Comparison of ENCODE assay signal across 24 cellular contexts in genomic region chr13:64958106-64958505, GRCh38.
"Had no signal": no experiment of that assay in that cellular context is flagged by ENCODE, and none has a peak within 500 bp of the region (broad histone marks: within the 10 kb centered on the region; RNA-seq: fewer than 3 reads in every experiment).

No MANE protein-coding gene starts in this region.

- ATAC-seq: HepG2, SK-N-SH treated with all-trans-retinoic acid at 6 μM for 48 hours had no signal

- H3K27ac ChIP-seq: RWPE1, SJCRH30 had no signal

- H3K36me3 ChIP-seq: SJCRH30 had no signal

- H3K4me1 ChIP-seq: SJCRH30 had no signal

- H3K27me3 ChIP-seq: SJCRH30 had no signal

- H3K4me3 ChIP-seq: SJCRH30 had no signal

- DNase-seq: IMR-90, Kasumi-1, KG1, MV-4-11, NCI-H1048, NCI-H1105, NCI-H1417, NCI-H1436 treated with DMSO at 0.1 percent for 48 hours, NCI-H187, NCI-H2029, NCI-H2081 treated with DMSO at 0.1 percent for 48 hours, NCI-H2171, NCI-H226, NCI-H446, NCI-H510A, NCI-H524 treated with DMSO at 0.1 percent for 48 hours, NCI-H69, NCI-H774, SHP77 treated with DMSO at 0.1 percent for 48 hours, SJCRH30, T-helper 1 cell had no signal

- H3K9me3 ChIP-seq: SJCRH30 had no signal
